ENCODE assay signal across 1 cellular context in the genomic region with DNA sequence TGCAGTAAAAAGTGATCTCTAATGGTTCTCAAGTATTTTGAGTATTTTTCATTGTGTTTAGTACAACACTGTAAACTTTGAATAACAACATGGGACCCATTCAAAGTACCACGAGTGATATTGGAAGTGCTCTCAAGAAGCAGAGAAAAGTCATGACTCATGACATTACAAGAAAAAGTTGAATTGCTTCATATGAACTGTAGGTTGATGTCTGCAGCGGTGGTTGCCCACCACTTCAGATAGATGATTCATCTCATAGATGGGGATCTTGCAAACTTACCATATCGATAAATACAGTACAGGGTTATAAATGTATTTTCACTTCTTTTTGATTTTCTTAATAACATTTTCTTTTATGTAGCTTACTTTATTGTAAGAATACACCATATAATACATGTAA.
TF ChIP-seq lines count a peak whose summit lies in the region.

No MANE protein-coding gene starts in this region.

TF ChIP-seq in IMR-90, 13 proteins besides CTCF, POLR2A, EP300 and RAD21:
- TF ChIP-seq CHD1 (IDR thresholded peaks at IDR 0.05; ENCODE audit: low read depth, low read length) = no peak
